ENCODE assay signal across 17 cellular contexts in the genomic region with DNA sequence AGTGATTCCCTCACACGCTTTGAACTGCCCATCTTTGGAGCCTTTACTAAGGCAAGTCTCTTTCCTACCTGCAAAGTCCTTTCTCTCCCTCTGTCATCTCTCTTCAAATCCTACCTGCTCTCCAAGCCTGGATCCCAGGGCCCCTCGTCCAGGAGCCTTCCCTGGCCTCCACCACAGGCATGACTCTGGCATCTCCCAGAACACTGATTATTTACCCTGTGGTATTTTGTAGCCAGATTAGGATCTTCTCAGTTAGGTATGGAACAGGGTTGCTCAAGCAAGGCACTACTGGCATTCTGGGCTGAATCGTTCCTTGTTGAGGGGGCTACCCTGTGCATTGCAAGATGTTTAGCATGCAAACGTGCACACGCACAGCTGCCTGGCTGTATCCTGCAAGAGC.
"Had no signal": no experiment of that assay in that cellular context is flagged by ENCODE, and none has a peak within 500 bp of the region (broad histone marks: within the 10 kb centered on the region; RNA-seq: fewer than 3 reads in every experiment).

No MANE protein-coding gene starts in this region.

- H3K27me3 Mint-ChIP-seq: activated naive CD4-positive, alpha-beta T cell treated with anti-CD3 and anti-CD28 coated beads, Interleukin-2, amount 10 ng/mL, durations not matched to agents 7 days and 5 days; progenitor cell of endocrine pancreas; type B pancreatic cell had no signal

- H3K9me3 Mint-ChIP-seq: activated naive CD4-positive, alpha-beta T cell treated with anti-CD3 and anti-CD28 coated beads, Interleukin-2, amount 10 ng/mL, durations not matched to agents 7 days and 5 days; type B pancreatic cell had no signal

- H3K27ac Mint-ChIP-seq: nephron progenitor cell, progenitor cell of endocrine pancreas, type B pancreatic cell, WTC11 had no signal

- H3K4me3 Mint-ChIP-seq: activated naive CD4-positive, alpha-beta T cell treated with anti-CD3 and anti-CD28 coated beads, Interleukin-2, amount 10 ng/mL, durations not matched to agents 7 days and 5 days; nephron progenitor cell; type B pancreatic cell; WTC11 had no signal

- H3K4me1 Mint-ChIP-seq: nephron progenitor cell, WTC11 had no signal

- H3K27me3 ChIP-seq: body of pancreas, foreskin keratinocyte, right atrium auricular region had no signal

- H3K4me3 ChIP-seq: body of pancreas, right atrium auricular region had no signal

- H3K4me1 ChIP-seq: body of pancreas, foreskin keratinocyte, right atrium auricular region had no signal

- ATAC-seq: body of pancreas, WTC11 had no signal

- DNase-seq: activated CD4-positive, alpha-beta T cell treated with anti-CD3 and anti-CD28 coated beads for 4 hours; activated CD8-positive, alpha-beta memory T cell treated with anti-CD3 and anti-CD28 coated beads for 24 hours; activated T-cell treated with anti-CD3 and anti-CD28 coated beads for 4 hours; amygdala; body of pancreas; cerebellar nuclear complex; effector CD8-positive, alpha-beta T cell; nephron progenitor cell; occipital lobe; small intestine; stimulated activated CD4-positive, alpha-beta T cell treated with anti-CD3 and anti-CD28 coated beads, Interleukin-4, amount 100 ng/mL, for 24 hours had no signal

- H3K27ac ChIP-seq: body of pancreas, foreskin keratinocyte, right atrium auricular region had no signal

- FAIRE-seq: small intestine had no signal

- H3K9me3 ChIP-seq: body of pancreas, right atrium auricular region had no signal
